9 cellular contexts compared by ENCODE assay signal in genomic region chr19:50460161-50460765, GRCh38. TPM values are rescaled to one million over a fixed set of nuclear protein-coding genes. Genes with fewer than 3 reads are reported as not detected.
DNase-seq lines count a peak whose midpoint lies in the region; ATAC-seq and TF ChIP-seq lines count a peak whose summit lies in the region.
"Had no signal": no experiment of that assay in that cellular context is flagged by ENCODE, and none has a peak within 500 bp of the region (broad histone marks: within the 10 kb centered on the region; RNA-seq: fewer than 3 reads in every experiment).

No MANE protein-coding gene starts in this region.

- H3K79me1 ChIP-seq in mesendoderm (ENCODE audit: low read length): no peaks in the 10 kb centered on the region

- H3K56ac ChIP-seq in mesendoderm (ENCODE audit: low read length): no peak overlapping the region

- no peak overlapping the region for H3K18ac ChIP-seq in mesendoderm (ENCODE audit: low read length)

- H4K8ac ChIP-seq in mesendoderm (ENCODE audit: low read depth, low read length): no peak overlapping the region

- WGBS in psoas muscle, 3 donors: 19 to 28% (median 21%) methylated on average over 13 of the region's 13 CpGs
- no CpG with 5 or more reads among the region's 13 CpGs for WGBS in mesendoderm (ENCODE audit: extremely low coverage, insufficient coverage, low lambda C conversion rate)

- H3K36me3 Mint-ChIP-seq in endothelial cell (ENCODE audit: low read depth, unreplicated experiment): peaks cover 9% of the 10 kb centered on the region

- no peak for TF ChIP-seq CTCF in endothelial cell (IDR thresholded peaks at IDR 0.05; ENCODE audit: unreplicated experiment)
- no peak for TF ChIP-seq CTCF in psoas muscle (IDR thresholded peaks at IDR 0.05)

- intact Hi-C loops in psoas muscle (cut with DNase I): loop anchor here (5.0 kb wide), 2 partner anchors 93 to 103 kb away; partner anchors contain the start of gene NAPSA (in 1 of the 2)

- no peak overlapping the region for H2AK5ac ChIP-seq in mesendoderm (ENCODE audit: low read length)

- H3K9ac ChIP-seq in mesendoderm (ENCODE audit: low read length): no peak overlapping the region

- H3K9me3 ChIP-seq in psoas muscle: no peaks in the 10 kb centered on the region

- H3K4me1 ChIP-seq in psoas muscle: no peaks in the 10 kb centered on the region
- H3K4me1 ChIP-seq in mesendoderm (ENCODE audit: control insufficient read depth, low read depth, low read length): no peaks in the 10 kb centered on the region

- H3K27ac Mint-ChIP-seq in endothelial cell (ENCODE audit: unreplicated experiment): no peak overlapping the region

- H3K79me2 ChIP-seq in mesendoderm (ENCODE audit: control insufficient read depth, insufficient read depth, low read length): no peaks in the 10 kb centered on the region

- ATAC-seq in GM21423 (IDR thresholded peaks at IDR 0.05; ENCODE audit: unreplicated experiment): peak; percentile 55
- ATAC-seq in psoas muscle: no peak

- H4K5ac ChIP-seq in mesendoderm (ENCODE audit: low read length): no peak overlapping the region

- H3K27me3 ChIP-seq in psoas muscle (ENCODE audit: insufficient read depth in 3 of 3, low read length in 2 of 3) (peaks cover 0 to 13% (median 2%) of the 10 kb centered on the region in 3 donors), mesendoderm (ENCODE audit: insufficient read depth, low read length, poor library complexity) (no peaks in the 10 kb centered on the region)

- peaks cover 7% of the 10 kb centered on the region for H3K27me3 Mint-ChIP-seq in endothelial cell (ENCODE audit: unreplicated experiment)

- H2BK120ac ChIP-seq in mesendoderm (ENCODE audit: low read depth, low read length): no peak overlapping the region

- no peak overlapping the region for H3K23ac ChIP-seq in mesendoderm (ENCODE audit: low read length)

- H3K4me3 ChIP-seq in psoas muscle (no peak overlapping the region), mesendoderm (ENCODE audit: low read length) (no peak overlapping the region)

- H2BK5ac ChIP-seq in mesendoderm (ENCODE audit: low read length): no peak overlapping the region

- H3K4me1 Mint-ChIP-seq in endothelial cell (ENCODE audit: unreplicated experiment): no peaks in the 10 kb centered on the region

- peaks cover 0 to 66% of the 10 kb centered on the region in 2 donors for H3K36me3 ChIP-seq in psoas muscle (ENCODE audit: insufficient read depth in 1 of 2, low read depth in 1 of 2)
- H3K36me3 ChIP-seq in mesendoderm (ENCODE audit: control insufficient read depth, insufficient read depth, low read length): no peaks in the 10 kb centered on the region

- no peak overlapping the region for H3K4ac ChIP-seq in mesendoderm (ENCODE audit: low read depth, low read length)

- H2BK15ac ChIP-seq in mesendoderm (replicated peaks; ENCODE audit: low read depth): no peak overlapping the region

- no peak overlapping the region for H3K4me3 Mint-ChIP-seq in endothelial cell (ENCODE audit: unreplicated experiment)

- no peak overlapping the region for H3K4me2 ChIP-seq in mesendoderm (ENCODE audit: low read length)

- DNase-seq in ELF-1 (ENCODE audit: low read depth, low spot score) (peak; percentile 22), M059J (ENCODE audit: low read depth) (peak; percentile 72), fibroblast of peridontal ligament (ENCODE audit: extremely low read depth) (peak; percentile 40), endothelial cell (ENCODE audit: low spot score) (no peak), psoas muscle (no peak), NCI-H187 treated with DMSO at 0.1 percent for 48 hours (lab: John Stamatoyannopoulos, UW) (no peak), mesendoderm (no peak)

- H3K9me3 Mint-ChIP-seq in endothelial cell (ENCODE audit: unreplicated experiment): peaks cover 16% of the 10 kb centered on the region

- H3K27ac ChIP-seq in psoas muscle: no peak overlapping the region
- H3K27ac ChIP-seq in mesendoderm (ENCODE audit: low read depth, low read length): no peak overlapping the region

RNA-seq across cellular contexts. Expression of gene EMC10, which starts 16.0 kb away (rescaled TPM):
- 29.2 and 68.1 TPM in 2 replicates for total RNA-seq in M059J (2014; rRNA removed; shearing (Covaris generic))
- total RNA-seq in endothelial cell (ENCODE audit: unreplicated experiment) (0.21 TPM), psoas muscle (10 to 100 TPM; 32.6 to 47.5 (median 43.3) TPM)
- 10 to 100 TPM; 33.1 to 37.6 (median 34.2) TPM for polyA plus RNA-seq in psoas muscle
- polyA plus RNA-seq in mesendoderm (2013, experiment 1 of 2): 61.8 TPM
- 62.8 TPM for polyA plus RNA-seq in mesendoderm (2013, experiment 2 of 2)

RNA-seq across cellular contexts. Expression of gene GARIN5A, which starts 16.4 kb away (rescaled TPM):
- 0.20 and 1.1 TPM in 2 replicates for total RNA-seq in M059J (2014; rRNA removed; shearing (Covaris generic))
- total RNA-seq in endothelial cell (ENCODE audit: unreplicated experiment) (not detected), psoas muscle (1 to 10 TPM; 1.2 to 5.3 (median 4.7) TPM)
- 1 to 10 TPM; 1.3 to 2.7 (median 1.3) TPM for polyA plus RNA-seq in psoas muscle
- 5.6 TPM for polyA plus RNA-seq in mesendoderm (2013, experiment 1 of 2)
- polyA plus RNA-seq in mesendoderm (2013, experiment 2 of 2): 5.1 TPM
- total RNA-seq: glomerular endothelial cell had no signal

RNA-seq across cellular contexts. Expression of gene MYBPC2, which starts 27.6 kb away (rescaled TPM):
- total RNA-seq in M059J (2014; rRNA removed; shearing (Covaris generic)): not detected in 2 replicates
- total RNA-seq in endothelial cell (ENCODE audit: unreplicated experiment): 0.46 TPM
- total RNA-seq in psoas muscle: 1,000 to 10,000 TPM in 3 of 4 donors, 100 to 1,000 TPM in 1; 699 to 1,898 (median 1,482) TPM
- 1,000 to 10,000 TPM in 1 of 3 donors, 100 to 1,000 TPM in 1, 10 to 100 TPM in 1; 65.8 to 1,123 (median 804) TPM for polyA plus RNA-seq in psoas muscle
- 1.5 TPM for polyA plus RNA-seq in mesendoderm (2013, experiment 1 of 2)
- polyA plus RNA-seq in mesendoderm (2013, experiment 2 of 2): 1.4 TPM
- total RNA-seq: glomerular endothelial cell had no signal

RNA-seq across cellular contexts. Expression of gene SPIB, which starts 41.5 kb away (rescaled TPM):
- total RNA-seq in M059J (2014; rRNA removed; shearing (Covaris generic)): not detected in 2 replicates
- total RNA-seq in endothelial cell (ENCODE audit: unreplicated experiment) (not detected), psoas muscle (under 1 TPM in 3 of 4 donors, not detected in 1; 0.11 to 0.44 (median 0.25) TPM)
- under 1 TPM in 2 of 3 donors, not detected in 1; 0.05 to 0.07 TPM for polyA plus RNA-seq in psoas muscle
- polyA plus RNA-seq in mesendoderm (2013, experiment 1 of 2): 8.3 TPM
- 8.4 TPM for polyA plus RNA-seq in mesendoderm (2013, experiment 2 of 2)
- total RNA-seq: glomerular endothelial cell had no signal

RNA-seq across cellular contexts. Expression of gene JOSD2, which starts 50.7 kb away (rescaled TPM):
- 9.4 and 33.7 TPM in 2 replicates for total RNA-seq in M059J (2014; rRNA removed; shearing (Covaris generic))
- total RNA-seq in endothelial cell (ENCODE audit: unreplicated experiment): 0.46 TPM
- 10 to 100 TPM; 28.5 to 41.0 (median 37.4) TPM for total RNA-seq in psoas muscle
- 10 to 100 TPM; 51.9 to 87.2 (median 86.2) TPM for polyA plus RNA-seq in psoas muscle
- polyA plus RNA-seq in mesendoderm (2013, experiment 1 of 2): 2.1 TPM
- 2.2 TPM for polyA plus RNA-seq in mesendoderm (2013, experiment 2 of 2)

Comparison
In these comparisons a context has a peak if more than half of its experiments do, and no peak if none do; other contexts are left out.
1. DNase-seq: peak in ELF-1 (single experiment), M059J (single experiment) and fibroblast of peridontal ligament (single experiment); none in endothelial cell (single experiment), psoas muscle (0 of 2), NCI-H187 treated with DMSO at 0.1 percent for 48 hours (single experiment) and mesendoderm (single experiment).
2. RNA of gene EMC10, which starts 16.0 kb away (total RNA-seq): 29.2 to 68.1 TPM in M059J and 32.6 to 47.5 TPM in psoas muscle; 0.21 TPM in endothelial cell (single experiment); every median in the first group is over 10 times any median in the second.
3. RNA of gene MYBPC2, which starts 27.6 kb away (total RNA-seq): 699 to 1,898 TPM in psoas muscle; 0.46 TPM in endothelial cell (single experiment) and not detected in M059J; every median in the first group is over 100 times any median in the second.